ENCODE assay signal across 15 cellular contexts in the genomic region with DNA sequence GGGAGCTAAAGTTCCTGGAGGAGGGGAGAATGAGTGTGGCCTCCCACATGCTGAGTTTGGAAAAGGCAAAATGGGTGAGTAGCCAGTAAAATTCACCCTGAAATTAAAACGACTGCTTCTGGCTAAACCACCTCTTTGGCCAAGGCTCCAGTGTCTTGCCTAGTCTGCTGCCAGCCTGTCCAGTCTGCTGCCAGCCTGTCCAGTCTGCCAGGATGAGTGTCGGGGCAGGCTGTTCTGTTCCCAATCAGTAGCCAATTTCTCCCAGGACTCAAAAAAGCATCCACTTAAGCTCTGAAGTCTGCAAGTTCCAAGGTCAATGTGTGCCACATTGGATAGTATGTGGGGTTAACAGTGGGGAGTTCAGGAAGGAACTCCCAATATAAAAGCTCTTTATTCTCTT.
DNase-seq lines count a peak whose midpoint lies in the region; ATAC-seq and TF ChIP-seq lines count a peak whose summit lies in the region.
"Had no signal": no experiment of that assay in that cellular context is flagged by ENCODE, and none has a peak within 500 bp of the region (broad histone marks: within the 10 kb centered on the region; RNA-seq: fewer than 3 reads in every experiment).

No MANE protein-coding gene starts in this region.

- TF ChIP-seq POLR2A in GM18505 (IDR thresholded peaks at IDR 0.05; ENCODE audit: borderline replicate concordance, extremely low read depth, insufficient read depth, insufficient read length): no peak

- DNase-seq in NCI-H446 treated with DMSO at 0.1 percent for 48 hours (lab: John Stamatoyannopoulos, UW) (peak; percentile 45), cerebellum (ENCODE audit: low spot score) (peak; percentile 67), medulla oblongata (ENCODE audit: extremely low spot score) (peak; percentile 81), superior temporal gyrus (ENCODE audit: extremely low spot score) (peak; percentile 26), mesenteric fat pad (ENCODE audit: low spot score) (no peak), NCI-H226 (no peak)
- DNase-seq: CD4-positive, alpha-beta T cell; H7; IMR-90; Karpas-422; MM.1S; NCI-H1105; NCI-H187; NK-92 treated with Interleukin-12 subunit alpha and Interleukin-12 subunit beta, amount 100 ng/mL, for 24 hours had no signal

- ATAC-seq in GM18505 (IDR thresholded peaks at IDR 0.05; ENCODE audit: unreplicated experiment): no peak

Comparison
In these comparisons a context has a peak if more than half of its experiments do, and no peak if none do; other contexts are left out.
1. DNase-seq: peak in NCI-H446 treated with DMSO at 0.1 percent for 48 hours (single experiment), cerebellum (single experiment), medulla oblongata (single experiment) and superior temporal gyrus (single experiment); none in mesenteric fat pad (single experiment) and NCI-H226 (single experiment).